8 cellular contexts compared by ENCODE assay signal in genomic region chr15:80977627-80978036, GRCh38. TPM values are rescaled to one million over a fixed set of nuclear protein-coding genes. Genes with fewer than 3 reads are reported as not detected.
DNase-seq lines count a peak whose midpoint lies in the region; ATAC-seq lines count a peak whose summit lies in the region.

No MANE protein-coding gene starts in this region.

- H3K4me1 Mint-ChIP-seq in effector memory CD8-positive, alpha-beta T cell (ENCODE audit: low read depth in 2 of 2) = peaks cover 18 to 31% of the 10 kb centered on the region in 2 donors

- peak overlapping the region; percentile 6 to 72 for H3K27ac Mint-ChIP-seq in effector memory CD8-positive, alpha-beta T cell

- no peak overlapping the region for H3K4me3 Mint-ChIP-seq in effector memory CD8-positive, alpha-beta T cell

- no peaks in the 10 kb centered on the region for H3K27me3 Mint-ChIP-seq in effector memory CD8-positive, alpha-beta T cell

- no peaks in the 10 kb centered on the region for H3K9me3 Mint-ChIP-seq in effector memory CD8-positive, alpha-beta T cell

- peaks cover 49% of the 10 kb centered on the region for H3K36me3 Mint-ChIP-seq in effector memory CD8-positive, alpha-beta T cell (ENCODE audit: insufficient read depth)

- peak; percentile 46 for DNase-seq in EL
- DNase-seq in NCI-H1048 (lab: John Stamatoyannopoulos, UW) = peak; percentile 13
- DNase-seq in activated CD4-positive, alpha-beta T cell treated with anti-CD3 and anti-CD28 coated beads for 1 hour = peak; percentile 20
- no peak for DNase-seq in effector memory CD8-positive, alpha-beta T cell
- DNase-seq in mucosa of gallbladder (ENCODE audit: low spot score) = peak; percentile 44
- no peak for DNase-seq in NCI-H187 (lab: John Stamatoyannopoulos, UW)

- peak; percentile 39 for ATAC-seq in effector memory CD8-positive, alpha-beta T cell (replicated peaks)
- ATAC-seq in GM21576 (IDR thresholded peaks at IDR 0.05; ENCODE audit: unreplicated experiment) = no peak
- ATAC-seq in GM21723 (IDR thresholded peaks at IDR 0.05; ENCODE audit: unreplicated experiment) = no peak

RNA-seq across cellular contexts. Expression of gene MESD, which starts 12.0 kb away (rescaled TPM):
- total RNA-seq in mucosa of gallbladder = 30.7 TPM

RNA-seq across cellular contexts. Expression of gene TLNRD1, which starts 23.1 kb away (rescaled TPM):
- 26.0 TPM for total RNA-seq in mucosa of gallbladder

Comparison
In these comparisons a context has a peak if more than half of its experiments do, and no peak if none do; other contexts are left out.
1. DNase-seq: peak in EL (single experiment), NCI-H1048 (single experiment), activated CD4-positive, alpha-beta T cell treated with anti-CD3 and anti-CD28 coated beads for 1 hour (single experiment) and mucosa of gallbladder (single experiment); none in effector memory CD8-positive, alpha-beta T cell (0 of 3) and NCI-H187 (0 of 2).